ENCODE assay signal across 1 cellular context in the genomic region with DNA sequence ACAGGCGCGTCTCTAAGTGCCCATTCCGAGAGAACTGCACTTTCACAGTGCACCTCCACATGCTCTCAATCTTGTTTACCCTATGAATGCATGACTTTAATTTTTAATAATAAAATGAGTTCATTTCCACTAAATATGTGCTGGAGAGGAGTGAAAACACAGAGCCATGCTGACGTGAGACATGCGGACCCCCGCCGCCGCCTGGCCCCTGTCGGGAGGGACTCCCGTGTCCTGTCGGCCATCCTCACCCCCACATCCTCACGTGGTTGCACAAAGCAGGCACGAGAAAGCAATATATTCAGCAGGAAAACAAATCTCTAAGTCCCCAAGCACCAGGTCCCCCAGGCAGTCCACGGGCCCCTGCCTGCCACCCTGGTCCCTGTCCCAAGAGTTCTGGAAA.
TF ChIP-seq lines count a peak whose summit lies in the region.

No MANE protein-coding gene starts in this region.

TF ChIP-seq in H1, 55 proteins besides CTCF, POLR2A, EP300 and RAD21:
- TF ChIP-seq KDM5A (IDR thresholded peaks at IDR 0.05; ENCODE audit: low read length) (no peak), MAFK (IDR thresholded peaks at IDR 0.05; ENCODE audit: low read depth, low read length) (no peak), EZH2 (IDR thresholded peaks at IDR 0.05; ENCODE audit: low read depth, low read length, severe bottlenecking) (no peak), KDM4A (IDR thresholded peaks at IDR 0.05; ENCODE audit: low read depth, low read length, severe bottlenecking) (no peak)
